In genomic region chr18:56532176-56532840, GRCh38 we compare ENCODE assay signal across 1 cellular context.
TF ChIP-seq lines count a peak whose summit lies in the region.

No MANE protein-coding gene starts in this region.

TF ChIP-seq in GM23338, 12 proteins besides CTCF, POLR2A, EP300 and RAD21 (continued from another document):
- no peak for TF ChIP-seq POLR2AphosphoS5 (IDR thresholded peaks at IDR 0.05; ENCODE audit: low read depth)
- TF ChIP-seq STAT1 (IDR thresholded peaks at IDR 0.05; ENCODE audit: unreplicated experiment) = no peak
- TF ChIP-seq CREB1 (CRISPR knock-in tag; IDR thresholded peaks at IDR 0.05; ENCODE audit: low read depth) = no peak
- TF ChIP-seq REST (IDR thresholded peaks at IDR 0.05; ENCODE audit: unreplicated experiment) = no peak
